ENCODE assay signal across 17 cellular contexts in genomic region chr6:157455731-157456523, GRCh38.
A peak's percentile ranks its signal among the peaks of the same experiment; 100 is the strongest.
DNase-seq lines count a peak whose midpoint lies in the region; ATAC-seq and TF ChIP-seq lines count a peak whose summit lies in the region.
"Had no signal": no experiment of that assay in that cellular context is flagged by ENCODE, and none has a peak within 500 bp of the region (broad histone marks: within the 10 kb centered on the region; RNA-seq: fewer than 3 reads in every experiment).

No MANE protein-coding gene starts in this region.

- H4K20me1 ChIP-seq in PC-9 (ENCODE audit: insufficient read depth): no peaks in the 10 kb centered on the region

- peaks cover 17% of the 10 kb centered on the region for H3K36me3 Mint-ChIP-seq in T-helper 1 cell treated with Interleukin-12 subunit alpha and Interleukin-12 subunit beta and Interleukin-4 antibody, amounts not matched to agents 30 μg/mL and 1 μg/mL, for 36 hours (ENCODE audit: low read depth)
- H3K36me3 Mint-ChIP-seq in activated CD8-positive, alpha-beta T cell treated with anti-CD3 and anti-CD28 coated beads, Interleukin-2, amount 10 ng/mL, durations not matched to agents 7 days and 5 days (ENCODE audit: low read depth): peaks cover 14% of the 10 kb centered on the region
- H3K36me3 Mint-ChIP-seq in stimulated activated effector memory CD8-positive, alpha-beta T cell treated with anti-CD3 and anti-CD28 coated beads, Interleukin-12 subunit alpha, Interleukin-12 subunit beta, amount 100 ng/mL, for 72 hours: no peaks in the 10 kb centered on the region
- no peaks in the 10 kb centered on the region for H3K36me3 Mint-ChIP-seq in glutamatergic neuron (ENCODE audit: unreplicated experiment)

- peaks cover 38% of the 10 kb centered on the region for H3K4me1 Mint-ChIP-seq in T-helper 1 cell treated with Interleukin-12 subunit alpha and Interleukin-12 subunit beta and Interleukin-4 antibody, amounts not matched to agents 30 μg/mL and 1 μg/mL, for 36 hours (ENCODE audit: low read depth)
- H3K4me1 Mint-ChIP-seq in activated CD8-positive, alpha-beta T cell treated with anti-CD3 and anti-CD28 coated beads, Interleukin-2, amount 10 ng/mL, durations not matched to agents 7 days and 5 days (ENCODE audit: low read depth): peaks cover 43% of the 10 kb centered on the region
- H3K4me1 Mint-ChIP-seq in stimulated activated effector memory CD8-positive, alpha-beta T cell treated with anti-CD3 and anti-CD28 coated beads, Interleukin-12 subunit alpha, Interleukin-12 subunit beta, amount 100 ng/mL, for 72 hours: peaks cover 23% of the 10 kb centered on the region
- peaks cover 29% of the 10 kb centered on the region for H3K4me1 Mint-ChIP-seq in glutamatergic neuron (ENCODE audit: low read depth, unreplicated experiment)

- intact Hi-C loops in PC-9 (cut with micrococcal nuclease; ENCODE audit: unreplicated experiment): no loop called here

- H3K79me2 ChIP-seq in PC-9 (ENCODE audit: low read depth): no peaks in the 10 kb centered on the region

- H3K27me3 ChIP-seq in PC-9 (ENCODE audit: insufficient read depth, low read depth): no peaks in the 10 kb centered on the region
- H3K27me3 ChIP-seq: pancreas had no signal

- no peaks in the 10 kb centered on the region for H3K36me3 ChIP-seq in PC-9 (ENCODE audit: low read depth)
- H3K36me3 ChIP-seq: pancreas had no signal

- no peaks in the 10 kb centered on the region for H3K9me3 Mint-ChIP-seq in T-helper 1 cell treated with Interleukin-12 subunit alpha and Interleukin-12 subunit beta and Interleukin-4 antibody, amounts not matched to agents 30 μg/mL and 1 μg/mL, for 36 hours
- no peaks in the 10 kb centered on the region for H3K9me3 Mint-ChIP-seq in activated CD8-positive, alpha-beta T cell treated with anti-CD3 and anti-CD28 coated beads, Interleukin-2, amount 10 ng/mL, durations not matched to agents 7 days and 5 days (ENCODE audit: insufficient read depth)
- no peaks in the 10 kb centered on the region for H3K9me3 Mint-ChIP-seq in stimulated activated effector memory CD8-positive, alpha-beta T cell treated with anti-CD3 and anti-CD28 coated beads, Interleukin-12 subunit alpha, Interleukin-12 subunit beta, amount 100 ng/mL, for 72 hours
- H3K9me3 Mint-ChIP-seq in glutamatergic neuron (ENCODE audit: unreplicated experiment): no peaks in the 10 kb centered on the region

- TF ChIP-seq CTCF in PC-9 (conservative IDR thresholded peaks at IDR 0.05): no peak
- no peak for TF ChIP-seq CTCF in glutamatergic neuron (IDR thresholded peaks at IDR 0.05; ENCODE audit: partially characterized antibody, unreplicated experiment)

- H3K4me3 ChIP-seq in PC-9: no peak overlapping the region
- H3K4me3 ChIP-seq: pancreas had no signal

- no peaks in the 10 kb centered on the region for H3F3A ChIP-seq in PC-9 (ENCODE audit: insufficient read depth, low read depth)

- no peak overlapping the region for H2AFZ ChIP-seq in PC-9

- no peak for ATAC-seq in activated CD8-positive, alpha-beta T cell treated with anti-CD3 and anti-CD28 coated beads, Interleukin-2, amount 10 ng/mL, durations not matched to agents 7 days and 5 days
- no peak for ATAC-seq in stimulated activated effector memory CD8-positive, alpha-beta T cell treated with anti-CD3 and anti-CD28 coated beads, Interleukin-12 subunit alpha, Interleukin-12 subunit beta, amount 100 ng/mL, for 72 hours
- no peak for ATAC-seq in HG02763 (IDR thresholded peaks at IDR 0.05; ENCODE audit: unreplicated experiment)
- ATAC-seq: left colon, pancreas had no signal

- CTCF ChIA-PET in activated CD8-positive, alpha-beta T cell treated with anti-CD3 and anti-CD28 coated beads, Interleukin-2, amount 10 ng/mL, durations not matched to agents 7 days and 5 days (lab: Charles Lee): interaction anchor here (0.9 to 1.2 kb wide), 2 partner anchors 58 to 71 kb away, joined by 3 to 4 read pairs; no protein-coding TSS in a partner anchor
- CTCF ChIA-PET in PC-9 (lab: Charles Lee): no interaction called here

- H3K9me3 ChIP-seq in PC-9 (ENCODE audit: insufficient read depth, low read depth): no peaks in the 10 kb centered on the region
- H3K9me3 ChIP-seq: pancreas had no signal

- POLR2A ChIA-PET in activated CD8-positive, alpha-beta T cell treated with anti-CD3 and anti-CD28 coated beads, Interleukin-2, amount 10 ng/mL, durations not matched to agents 7 days and 5 days (lab: Charles Lee): no interaction called here
- POLR2A ChIA-PET in PC-9 (lab: Charles Lee; ENCODE audit: unreplicated experiment): no interaction called here

- H3K9me2 ChIP-seq in PC-9 (ENCODE audit: insufficient read depth): no peaks in the 10 kb centered on the region

- peak overlapping the region; percentile 55 for H3K27ac Mint-ChIP-seq in T-helper 1 cell treated with Interleukin-12 subunit alpha and Interleukin-12 subunit beta and Interleukin-4 antibody, amounts not matched to agents 30 μg/mL and 1 μg/mL, for 36 hours
- H3K27ac Mint-ChIP-seq in activated CD8-positive, alpha-beta T cell treated with anti-CD3 and anti-CD28 coated beads, Interleukin-2, amount 10 ng/mL, durations not matched to agents 7 days and 5 days: peak overlapping the region; percentile 75
- peak overlapping the region; percentile 82 for H3K27ac Mint-ChIP-seq in stimulated activated effector memory CD8-positive, alpha-beta T cell treated with anti-CD3 and anti-CD28 coated beads, Interleukin-12 subunit alpha, Interleukin-12 subunit beta, amount 100 ng/mL, for 72 hours
- H3K27ac Mint-ChIP-seq in glutamatergic neuron (ENCODE audit: unreplicated experiment): no peak overlapping the region

- DNase-seq in T-helper 1 cell: no peak
- no peak for DNase-seq in activated CD8-positive, alpha-beta T cell treated with anti-CD3 and anti-CD28 coated beads, Interleukin-2, amount 10 ng/mL, durations not matched to agents 7 days and 5 days
- DNase-seq in hippocampal formation (lab: John Stamatoyannopoulos, UW): peak; percentile 52 to 73
- peak in 1 of 2 donors; percentile 38 for DNase-seq in stimulated activated effector memory CD8-positive, alpha-beta T cell treated with anti-CD3 and anti-CD28 coated beads, Interleukin-12 subunit alpha, Interleukin-12 subunit beta, amount 100 ng/mL, for 72 hours (ENCODE audit: low spot score in 2 of 2)
- no peak for DNase-seq in PC-9
- no peak for DNase-seq in glutamatergic neuron
- DNase-seq: activated gamma-delta T cell treated with Interleukin-2 at 50 U/mL for 16 hours; cortex of kidney; H7; left colon; NCI-H526; pancreas; SHP77; stimulated activated CD4-positive, alpha-beta T cell treated with anti-CD3 and anti-CD28 coated beads, Interleukin-2, amount 100 ng/mL, for 48 hours had no signal

- no peak overlapping the region for H3K4me2 ChIP-seq in PC-9

- BruUV-seq in PC-9 (replicated peaks; lab: Mats Ljungman, UMichigan): no TSS peak

- H3K4me1 ChIP-seq in PC-9 (replicated peaks; ENCODE audit: insufficient read depth): no peaks in the 10 kb centered on the region

- no peaks in the 10 kb centered on the region for H3K27me3 Mint-ChIP-seq in T-helper 1 cell treated with Interleukin-12 subunit alpha and Interleukin-12 subunit beta and Interleukin-4 antibody, amounts not matched to agents 30 μg/mL and 1 μg/mL, for 36 hours (ENCODE audit: low read depth)
- no peaks in the 10 kb centered on the region for H3K27me3 Mint-ChIP-seq in activated CD8-positive, alpha-beta T cell treated with anti-CD3 and anti-CD28 coated beads, Interleukin-2, amount 10 ng/mL, durations not matched to agents 7 days and 5 days (ENCODE audit: low read depth)
- no peaks in the 10 kb centered on the region for H3K27me3 Mint-ChIP-seq in glutamatergic neuron (ENCODE audit: unreplicated experiment)

- H3K27ac ChIP-seq in PC-9: no peak overlapping the region
- H3K27ac ChIP-seq: 22Rv1, pancreas had no signal

- peak overlapping the region; percentile 55 for H3K4me3 Mint-ChIP-seq in T-helper 1 cell treated with Interleukin-12 subunit alpha and Interleukin-12 subunit beta and Interleukin-4 antibody, amounts not matched to agents 30 μg/mL and 1 μg/mL, for 36 hours
- peak overlapping the region; percentile 3 for H3K4me3 Mint-ChIP-seq in activated CD8-positive, alpha-beta T cell treated with anti-CD3 and anti-CD28 coated beads, Interleukin-2, amount 10 ng/mL, durations not matched to agents 7 days and 5 days
- no peak overlapping the region for H3K4me3 Mint-ChIP-seq in stimulated activated effector memory CD8-positive, alpha-beta T cell treated with anti-CD3 and anti-CD28 coated beads, Interleukin-12 subunit alpha, Interleukin-12 subunit beta, amount 100 ng/mL, for 72 hours
- H3K4me3 Mint-ChIP-seq in glutamatergic neuron (ENCODE audit: unreplicated experiment): no peak overlapping the region

Comparison
In these comparisons a context has a peak if more than half of its experiments do, and no peak if none do; other contexts are left out.
1. H3K4me3 Mint-ChIP-seq: peak in T-helper 1 cell treated with Interleukin-12 subunit alpha and Interleukin-12 subunit beta and Interleukin-4 antibody, amounts not matched to agents 30 μg/mL and 1 μg/mL, for 36 hours (single experiment) and activated CD8-positive, alpha-beta T cell treated with anti-CD3 and anti-CD28 coated beads, Interleukin-2, amount 10 ng/mL, durations not matched to agents 7 days and 5 days (single experiment); none in stimulated activated effector memory CD8-positive, alpha-beta T cell treated with anti-CD3 and anti-CD28 coated beads, Interleukin-12 subunit alpha, Interleukin-12 subunit beta, amount 100 ng/mL, for 72 hours (single experiment) and glutamatergic neuron (single experiment).
2. DNase-seq: peak in hippocampal formation (2 of 2); none in T-helper 1 cell (0 of 5), activated CD8-positive, alpha-beta T cell treated with anti-CD3 and anti-CD28 coated beads, Interleukin-2, amount 10 ng/mL, durations not matched to agents 7 days and 5 days (single experiment), PC-9 (0 of 2) and glutamatergic neuron (single experiment).